ENCODE assay signal across 1 cellular context in genomic region chr6:42088101-42088591, GRCh38.
TF ChIP-seq lines count a peak whose summit lies in the region.

No MANE protein-coding gene starts in this region.

TF ChIP-seq in K562, 482 proteins besides CTCF, POLR2A, EP300 and RAD21 (continued from another document):
- TF ChIP-seq ELK3 (CRISPR knock-in tag; IDR thresholded peaks at IDR 0.05): no peak
